In the genomic region with DNA sequence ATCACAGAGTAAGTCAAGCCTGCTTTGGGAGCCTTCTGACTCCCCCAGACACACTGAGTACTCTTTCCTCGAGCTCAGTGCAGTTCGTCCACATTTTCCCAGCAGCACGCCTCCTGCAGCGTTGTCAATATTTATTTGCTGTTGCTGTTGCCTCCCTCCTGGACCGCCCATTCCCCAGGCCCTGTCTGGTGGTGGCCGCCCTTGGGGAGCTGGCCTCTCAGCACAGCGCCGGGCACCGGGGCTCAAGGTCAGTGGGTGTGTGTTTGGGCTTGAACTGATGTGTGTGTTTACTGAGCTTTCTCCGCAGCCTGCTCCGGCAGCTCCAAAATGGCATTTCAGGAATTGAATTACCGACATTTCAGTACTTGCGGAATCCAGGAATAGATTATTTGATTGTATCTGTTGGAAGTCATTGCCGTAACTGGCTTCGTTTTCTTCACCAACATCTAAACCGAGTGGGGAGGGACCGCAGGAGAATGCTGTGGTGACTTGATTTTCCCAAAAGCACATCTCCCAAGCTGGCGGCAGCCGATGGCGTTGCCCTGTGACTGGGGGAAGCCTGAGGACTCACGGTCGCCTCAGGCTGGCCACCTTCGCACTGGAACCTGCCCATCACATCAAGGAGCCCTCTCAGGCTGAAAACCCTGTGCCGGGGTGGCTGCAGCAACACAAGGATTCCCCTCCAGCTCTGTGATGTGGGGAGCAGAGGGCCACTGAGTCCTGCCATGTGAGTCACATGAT, we compare ENCODE assay signal across 1 cellular context.
TF ChIP-seq lines count a peak whose summit lies in the region.

No MANE protein-coding gene starts in this region.

TF ChIP-seq in H1, 55 proteins besides CTCF, POLR2A, EP300 and RAD21 (continued from another document):
- TF ChIP-seq, protein P1, sequence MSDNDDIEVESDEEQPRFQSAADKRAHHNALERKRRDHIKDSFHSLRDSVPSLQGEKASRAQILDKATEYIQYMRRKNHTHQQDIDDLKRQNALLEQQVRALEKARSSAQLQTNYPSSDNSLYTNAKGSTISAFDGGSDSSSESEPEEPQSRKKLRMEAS (IDR thresholded peaks at IDR 0.05): no peak
- TF ChIP-seq SP2 (IDR thresholded peaks at IDR 0.05; ENCODE audit: low read length): no peak
- no peak for TF ChIP-seq JUN (IDR thresholded peaks at IDR 0.05; ENCODE audit: low read depth, low read length)
- TF ChIP-seq TAF7 (optimal IDR thresholded peaks at IDR 0.05; ENCODE audit: borderline replicate concordance, low read depth, low read length): no peak
- no peak for TF ChIP-seq CEBPB (IDR thresholded peaks at IDR 0.05; ENCODE audit: low read depth, low read length)
- TF ChIP-seq SP1 (IDR thresholded peaks at IDR 0.05; ENCODE audit: low read depth, low read length): no peak
- no peak for TF ChIP-seq EGR1 (IDR thresholded peaks at IDR 0.05; ENCODE audit: borderline replicate concordance, low read depth, low read length)
- no peak for TF ChIP-seq ZNF274 (IDR thresholded peaks at IDR 0.05; ENCODE audit: borderline replicate concordance, extremely low read depth, low read length)
- TF ChIP-seq, protein P2, sequence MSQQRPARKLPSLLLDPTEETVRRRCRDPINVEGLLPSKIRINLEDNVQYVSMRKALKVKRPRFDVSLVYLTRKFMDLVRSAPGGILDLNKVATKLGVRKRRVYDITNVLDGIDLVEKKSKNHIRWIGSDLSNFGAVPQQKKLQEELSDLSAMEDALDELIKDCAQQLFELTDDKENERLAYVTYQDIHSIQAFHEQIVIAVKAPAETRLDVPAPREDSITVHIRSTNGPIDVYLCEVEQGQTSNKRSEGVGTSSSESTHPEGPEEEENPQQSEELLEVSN (IDR thresholded peaks at IDR 0.05): no peak
- TF ChIP-seq MAFK (IDR thresholded peaks at IDR 0.05; ENCODE audit: low read depth, low read length): no peak
- TF ChIP-seq SP4 (IDR thresholded peaks at IDR 0.05; ENCODE audit: low read length): no peak
- no peak for TF ChIP-seq TEAD4 (IDR thresholded peaks at IDR 0.05; ENCODE audit: low read depth, low read length)
- TF ChIP-seq TBP (IDR thresholded peaks at IDR 0.05; ENCODE audit: low read depth, low read length): no peak
- TF ChIP-seq RNF2 (IDR thresholded peaks at IDR 0.05; ENCODE audit: borderline replicate concordance, low read depth, low read length, missing control alignments, poor library complexity, severe bottlenecking): no peak
- TF ChIP-seq TCF12 (IDR thresholded peaks at IDR 0.05; ENCODE audit: low read depth, low read length): no peak
- no peak for TF ChIP-seq SIN3A (conservative IDR thresholded peaks at IDR 0.05 in 1 of 2, IDR thresholded peaks at IDR 0.05 in 1 of 2; ENCODE audit: low read depth in 1 of 2, low read length in 2 of 2)
- no peak for TF ChIP-seq NRF1 (IDR thresholded peaks at IDR 0.05; ENCODE audit: low read depth, low read length)
- TF ChIP-seq SUZ12 (IDR thresholded peaks at IDR 0.05; ENCODE audit: low read length): no peak
- no peak for TF ChIP-seq RBBP5 (IDR thresholded peaks at IDR 0.05; ENCODE audit: borderline replicate concordance, low read depth, low read length)
